ENCODE assay signal across 8 cellular contexts in the genomic region with DNA sequence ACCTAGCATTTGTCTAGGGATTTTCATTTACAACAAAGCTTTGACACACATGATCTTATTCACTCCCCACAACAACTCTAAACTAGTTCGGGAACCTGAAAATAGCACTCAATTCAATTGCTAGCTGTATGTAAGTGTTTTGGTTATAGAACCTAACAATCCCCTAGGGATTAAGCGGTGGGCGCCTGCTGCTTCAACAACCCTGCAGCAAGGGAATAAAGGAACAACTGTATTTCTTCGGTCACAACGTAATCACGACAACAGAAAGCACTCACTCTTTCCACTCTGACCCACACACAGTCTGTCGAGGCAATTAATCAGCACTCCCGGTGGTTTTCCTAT. TPM values are rescaled to one million over a fixed set of nuclear protein-coding genes. Genes with fewer than 3 reads are reported as not detected.
DNase-seq lines count a peak whose midpoint lies in the region; ATAC-seq, FAIRE-seq and TF ChIP-seq lines count a peak whose summit lies in the region.

No MANE protein-coding gene starts in this region.

- H3K4me2 ChIP-seq in astrocyte (ENCODE audit: low read length) = peak overlapping the region; percentile 95

- no peaks in the 10 kb centered on the region for H4K20me1 ChIP-seq in astrocyte (ENCODE audit: insufficient read depth, low read length)

- no peaks in the 10 kb centered on the region for H3K27me3 Mint-ChIP-seq in astrocyte (ENCODE audit: low read depth, unreplicated experiment)

- no peak overlapping the region for H3K27ac Mint-ChIP-seq in astrocyte (ENCODE audit: unreplicated experiment)

- H3K27ac ChIP-seq in astrocyte (ENCODE audit: low read depth, low read length) (no peak overlapping the region), mucosa of rectum (ENCODE audit: low read depth in 2 of 2, low read length in 2 of 2) (peak overlapping the region in 1 of 2 donors; percentile 17), WERI-Rb-1 (no peak overlapping the region)

- H3K4me3 ChIP-seq in astrocyte (ENCODE audit: insufficient read depth, low read depth, low read length) (peak overlapping the region; percentile 72), mucosa of rectum (ENCODE audit: low read length in 2 of 2) (peak overlapping the region; percentile 70 to 84), WERI-Rb-1 (ENCODE audit: low read depth, low read length) (no peak overlapping the region)

- H3K27me3 ChIP-seq in astrocyte (ENCODE audit: insufficient read depth, low read length) (no peaks in the 10 kb centered on the region), mucosa of rectum (ENCODE audit: control insufficient read depth in 2 of 2, insufficient read depth in 2 of 2, low read length in 2 of 2) (peaks cover 0 to 2% of the 10 kb centered on the region in 2 donors), WERI-Rb-1 (ENCODE audit: insufficient read depth, low read depth, severe bottlenecking) (peaks cover 23% of the 10 kb centered on the region)

- H3K4me1 ChIP-seq in astrocyte (ENCODE audit: insufficient read depth, low read length) = peaks cover 7% of the 10 kb centered on the region
- H3K4me1 ChIP-seq in mucosa of rectum (ENCODE audit: control insufficient read depth in 2 of 2, insufficient read depth in 2 of 2, low read length in 2 of 2) = no peaks in the 10 kb centered on the region

- peaks cover 1% of the 10 kb centered on the region for H3K4me1 Mint-ChIP-seq in astrocyte (ENCODE audit: low read depth, unreplicated experiment)

- H3K79me2 ChIP-seq in astrocyte (ENCODE audit: insufficient read depth, low read length) = peaks cover 4% of the 10 kb centered on the region

- H3K9me3 Mint-ChIP-seq in astrocyte (ENCODE audit: unreplicated experiment) = no peaks in the 10 kb centered on the region

- H3K36me3 Mint-ChIP-seq in astrocyte (ENCODE audit: low read depth, unreplicated experiment) = no peaks in the 10 kb centered on the region

- H3K9ac ChIP-seq in astrocyte (ENCODE audit: low read length) = peak overlapping the region; percentile 92
- peak overlapping the region; percentile 54 to 76 for H3K9ac ChIP-seq in mucosa of rectum (ENCODE audit: low read depth in 1 of 2, low read length in 2 of 2)

- no peak for DNase-seq in astrocyte (ENCODE audit: low read depth)
- DNase-seq in ecto neural progenitor cell (ENCODE audit: low spot score) = no peak
- no peak for DNase-seq in WERI-Rb-1
- no peak for DNase-seq in NCI-H187 treated with DMSO at 0.1 percent for 48 hours (lab: John Stamatoyannopoulos, UW)
- no peak for DNase-seq in pons (ENCODE audit: low spot score)

- FAIRE-seq in astrocyte (lab: Jason Lieb, UNC) = peak; percentile 5

- peak overlapping the region; percentile 92 for H3K4me3 Mint-ChIP-seq in astrocyte (ENCODE audit: unreplicated experiment)

- ATAC-seq in GM18498 (IDR thresholded peaks at IDR 0.05; ENCODE audit: unreplicated experiment) = peak; percentile 1
- ATAC-seq in HG02798 (IDR thresholded peaks at IDR 0.05; ENCODE audit: poor library complexity, unreplicated experiment) = peak; percentile 3

- no peaks in the 10 kb centered on the region for H3K9me3 ChIP-seq in astrocyte (ENCODE audit: insufficient read depth, low read depth, low read length)
- no peaks in the 10 kb centered on the region for H3K9me3 ChIP-seq in mucosa of rectum (ENCODE audit: control insufficient read depth in 2 of 2, low read length in 2 of 2)
- H3K9me3 ChIP-seq in WERI-Rb-1 (ENCODE audit: severe bottlenecking) = no peaks in the 10 kb centered on the region

- H3K36me3 ChIP-seq in astrocyte (ENCODE audit: insufficient read depth, low read length) = no peaks in the 10 kb centered on the region
- H3K36me3 ChIP-seq in mucosa of rectum (ENCODE audit: control insufficient read depth in 2 of 2, insufficient read depth in 2 of 2, low read length in 2 of 2) = no peaks in the 10 kb centered on the region
- H3K36me3 ChIP-seq in WERI-Rb-1 = no peaks in the 10 kb centered on the region

- peak overlapping the region; percentile 86 for H2AFZ ChIP-seq in astrocyte (ENCODE audit: low read depth, low read length)

- no peak for TF ChIP-seq CTCF in astrocyte (IDR thresholded peaks at IDR 0.05; ENCODE audit: insufficient read depth, low read depth, low read length)
- TF ChIP-seq CTCF in WERI-Rb-1 (IDR thresholded peaks at IDR 0.05; ENCODE audit: low read depth, low read length) = no peak

RNA-seq across cellular contexts. Expression of a gene that starts 0.7 kb away (rescaled TPM):
- 9.0 and 9.8 TPM in 2 replicates for total RNA-seq in astrocyte
